In the genomic region with DNA sequence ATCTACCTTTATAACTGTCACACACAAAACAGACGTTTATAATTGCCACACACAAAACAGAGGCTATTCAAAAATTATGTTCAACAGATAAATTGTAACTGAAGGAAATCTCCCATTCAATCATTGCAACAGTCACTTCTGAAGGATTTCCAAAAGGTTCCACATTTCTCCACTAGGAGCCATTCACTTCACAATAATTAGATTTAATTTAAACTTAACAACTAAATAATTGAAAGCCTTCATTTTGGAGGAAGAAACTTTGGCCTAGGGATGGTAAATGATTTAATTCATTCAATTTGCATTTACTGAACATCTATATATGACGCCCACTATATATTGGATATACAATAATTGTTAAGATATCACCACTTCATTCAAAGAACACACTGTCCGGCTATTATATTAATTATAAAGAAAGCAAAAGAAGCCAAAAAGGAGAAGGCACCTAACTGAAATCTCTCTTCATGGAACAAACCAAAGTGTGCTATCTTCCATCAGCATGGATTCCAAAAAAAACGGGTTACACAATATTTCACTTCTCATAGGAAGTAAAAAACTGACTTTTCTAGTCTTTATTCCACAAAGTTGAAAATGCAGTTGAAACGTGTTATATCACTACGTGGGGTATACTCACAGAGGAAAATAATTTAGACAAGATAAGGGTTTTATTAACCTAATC, we compare ENCODE assay signal across 2 cellular contexts.
TF ChIP-seq lines count a peak whose summit lies in the region.

No MANE protein-coding gene starts in this region.

TF ChIP-seq in IMR-90, 13 proteins besides CTCF, POLR2A, EP300 and RAD21:
- TF ChIP-seq NFE2L2 (IDR thresholded peaks at IDR 0.05; ENCODE audit: low read depth, low read length) (no peak), SMC3 (IDR thresholded peaks at IDR 0.05; ENCODE audit: low read depth, low read length) (no peak), CEBPB (IDR thresholded peaks at IDR 0.05; ENCODE audit: low read depth, low read length) (no peak), RCOR1 (IDR thresholded peaks at IDR 0.05; ENCODE audit: insufficient replicate concordance, low read length) (no peak), MAFK (IDR thresholded peaks at IDR 0.05; ENCODE audit: low read depth, low read length) (no peak), FOS (IDR thresholded peaks at IDR 0.05; ENCODE audit: low read depth, low read length) (no peak), BHLHE40 (IDR thresholded peaks at IDR 0.05; ENCODE audit: low read depth, low read length) (no peak), RFX5 (IDR thresholded peaks at IDR 0.05; ENCODE audit: low read depth, low read length) (no peak), MAZ (IDR thresholded peaks at IDR 0.05; ENCODE audit: borderline replicate concordance, low read depth, low read length) (no peak), CHD1 (IDR thresholded peaks at IDR 0.05; ENCODE audit: low read depth, low read length) (no peak), MXI1 (IDR thresholded peaks at IDR 0.05; ENCODE audit: borderline replicate concordance, low read depth, low read length) (no peak)
- TF ChIP-seq, protein P1, sequence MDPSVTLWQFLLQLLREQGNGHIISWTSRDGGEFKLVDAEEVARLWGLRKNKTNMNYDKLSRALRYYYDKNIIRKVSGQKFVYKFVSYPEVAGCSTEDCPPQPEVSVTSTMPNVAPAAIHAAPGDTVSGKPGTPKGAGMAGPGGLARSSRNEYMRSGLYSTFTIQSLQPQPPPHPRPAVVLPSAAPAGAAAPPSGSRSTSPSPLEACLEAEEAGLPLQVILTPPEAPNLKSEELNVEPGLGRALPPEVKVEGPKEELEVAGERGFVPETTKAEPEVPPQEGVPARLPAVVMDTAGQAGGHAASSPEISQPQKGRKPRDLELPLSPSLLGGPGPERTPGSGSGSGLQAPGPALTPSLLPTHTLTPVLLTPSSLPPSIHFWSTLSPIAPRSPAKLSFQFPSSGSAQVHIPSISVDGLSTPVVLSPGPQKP (IDR thresholded peaks at IDR 0.05; ENCODE audit: borderline replicate concordance, low read depth, low read length) = no peak
- TF ChIP-seq, protein P2, sequence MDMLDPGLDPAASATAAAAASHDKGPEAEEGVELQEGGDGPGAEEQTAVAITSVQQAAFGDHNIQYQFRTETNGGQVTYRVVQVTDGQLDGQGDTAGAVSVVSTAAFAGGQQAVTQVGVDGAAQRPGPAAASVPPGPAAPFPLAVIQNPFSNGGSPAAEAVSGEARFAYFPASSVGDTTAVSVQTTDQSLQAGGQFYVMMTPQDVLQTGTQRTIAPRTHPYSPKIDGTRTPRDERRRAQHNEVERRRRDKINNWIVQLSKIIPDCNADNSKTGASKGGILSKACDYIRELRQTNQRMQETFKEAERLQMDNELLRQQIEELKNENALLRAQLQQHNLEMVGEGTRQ (IDR thresholded peaks at IDR 0.05; ENCODE audit: low read depth, low read length) = no peak

TF ChIP-seq in HEK293T, 16 proteins besides CTCF, POLR2A, EP300 and RAD21:
- no peak for TF ChIP-seq FOXA1 (IDR thresholded peaks at IDR 0.05)
- no peak for TF ChIP-seq BHLHE40 (IDR thresholded peaks at IDR 0.05; ENCODE audit: borderline replicate concordance)
- TF ChIP-seq TARDBP (IDR thresholded peaks at IDR 0.05) = no peak
- no peak for TF ChIP-seq CTBP1 (IDR thresholded peaks at IDR 0.05; ENCODE audit: borderline replicate concordance)
- TF ChIP-seq SP1 (IDR thresholded peaks at IDR 0.05) = no peak
- no peak for TF ChIP-seq HDGF (IDR thresholded peaks at IDR 0.05; ENCODE audit: borderline replicate concordance)
- no peak for TF ChIP-seq SUZ12 (IDR thresholded peaks at IDR 0.05)
- TF ChIP-seq FOXK2 (IDR thresholded peaks at IDR 0.05) = no peak
- TF ChIP-seq, protein P3, sequence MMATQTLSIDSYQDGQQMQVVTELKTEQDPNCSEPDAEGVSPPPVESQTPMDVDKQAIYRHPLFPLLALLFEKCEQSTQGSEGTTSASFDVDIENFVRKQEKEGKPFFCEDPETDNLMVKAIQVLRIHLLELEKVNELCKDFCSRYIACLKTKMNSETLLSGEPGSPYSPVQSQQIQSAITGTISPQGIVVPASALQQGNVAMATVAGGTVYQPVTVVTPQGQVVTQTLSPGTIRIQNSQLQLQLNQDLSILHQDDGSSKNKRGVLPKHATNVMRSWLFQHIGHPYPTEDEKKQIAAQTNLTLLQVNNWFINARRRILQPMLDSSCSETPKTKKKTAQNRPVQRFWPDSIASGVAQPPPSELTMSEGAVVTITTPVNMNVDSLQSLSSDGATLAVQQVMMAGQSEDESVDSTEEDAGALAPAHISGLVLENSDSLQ (IDR thresholded peaks at IDR 0.05) = no peak
- no peak for TF ChIP-seq ZNF384 (IDR thresholded peaks at IDR 0.05)
- no peak for TF ChIP-seq LEF1 (IDR thresholded peaks at IDR 0.05; ENCODE audit: borderline replicate concordance)
- no peak for TF ChIP-seq FOXM1 (IDR thresholded peaks at IDR 0.05; ENCODE audit: borderline replicate concordance)
- TF ChIP-seq L3MBTL2 (conservative IDR thresholded peaks at IDR 0.05) = no peak
- TF ChIP-seq ARNT (IDR thresholded peaks at IDR 0.05) = no peak
- TF ChIP-seq NFRKB (IDR thresholded peaks at IDR 0.05) = no peak
- TF ChIP-seq ELF4 (IDR thresholded peaks at IDR 0.05) = no peak
